Comparison of ENCODE assay signal across 8 cellular contexts in the genomic region with DNA sequence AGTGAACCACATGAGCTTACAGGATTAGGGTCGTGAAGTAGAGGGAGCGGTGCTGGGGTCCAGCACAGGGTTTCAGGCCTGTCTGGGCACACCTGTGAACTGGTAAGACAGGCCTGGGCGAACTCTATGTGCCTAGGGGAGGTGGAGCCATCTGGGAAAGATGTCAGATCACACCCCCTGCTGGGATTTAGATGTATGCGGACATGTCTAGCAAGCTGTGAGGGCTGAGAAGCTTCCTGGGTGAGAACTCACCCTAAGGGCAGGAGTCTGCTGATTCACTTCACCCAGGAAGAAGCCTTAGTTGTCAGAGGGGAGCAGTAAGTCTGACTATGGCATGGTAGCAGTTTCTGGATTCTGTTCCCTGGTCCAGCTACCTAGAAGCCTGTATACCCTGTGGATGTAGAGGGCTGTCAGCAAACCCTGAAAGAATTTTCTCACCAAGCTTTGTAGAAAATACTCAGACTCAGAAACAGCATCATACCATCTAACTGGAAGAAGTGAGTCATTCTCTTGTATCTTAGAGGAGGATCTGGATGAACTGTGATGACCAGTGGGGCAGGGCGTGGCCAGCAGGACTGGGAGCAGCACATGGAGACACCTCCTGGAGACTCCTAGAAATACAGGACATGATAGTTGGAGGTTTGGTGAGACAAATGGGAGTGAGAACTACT. TPM values are rescaled to one million over a fixed set of nuclear protein-coding genes. Genes with fewer than 3 reads are reported as not detected.
DNase-seq lines count a peak whose midpoint lies in the region; ATAC-seq and TF ChIP-seq lines count a peak whose summit lies in the region.

No MANE protein-coding gene starts in this region.

- H3K36me3 Mint-ChIP-seq in endothelial cell (ENCODE audit: low read depth, unreplicated experiment), result no peaks in the 10 kb centered on the region

- H3K36me3 ChIP-seq in RWPE2 (ENCODE audit: low read depth), result no peaks in the 10 kb centered on the region

- no peaks in the 10 kb centered on the region for H3K9me3 Mint-ChIP-seq in endothelial cell (ENCODE audit: unreplicated experiment)

- DNase-seq in Daoy (ENCODE audit: low read depth), result peak; percentile 96
- peak; percentile 64 for DNase-seq in HuH-7 (ENCODE audit: low spot score)
- peak; percentile 98 for DNase-seq in RWPE2 (ENCODE audit: low spot score)
- peak; percentile 26 for DNase-seq in endothelial cell (ENCODE audit: low spot score)
- peak; percentile 92 for DNase-seq in myocyte (ENCODE audit: low read depth)
- DNase-seq in OCI-M2 (lab: John Stamatoyannopoulos, UW; ENCODE audit: unreplicated experiment), result no peak

- no peaks in the 10 kb centered on the region for H3K27me3 Mint-ChIP-seq in endothelial cell (ENCODE audit: unreplicated experiment)

- H3K4me1 Mint-ChIP-seq in endothelial cell (ENCODE audit: unreplicated experiment), result no peaks in the 10 kb centered on the region

- H3K4me1 ChIP-seq in RWPE2 (ENCODE audit: insufficient read depth, poor library complexity, severe bottlenecking), result peaks cover 19% of the 10 kb centered on the region

- peak; percentile 58 for TF ChIP-seq CTCF in RWPE2 (IDR thresholded peaks at IDR 0.05; ENCODE audit: poor library complexity, severe bottlenecking)
- TF ChIP-seq CTCF in endothelial cell (IDR thresholded peaks at IDR 0.05; ENCODE audit: unreplicated experiment), result no peak

- ATAC-seq in RWPE2 (ENCODE audit: low read depth), result peak; percentile 91
- ATAC-seq in HG03469 (IDR thresholded peaks at IDR 0.05; ENCODE audit: unreplicated experiment), result no peak
- no peak for ATAC-seq in HG03460 (IDR thresholded peaks at IDR 0.05; ENCODE audit: unreplicated experiment)

- H3K27me3 ChIP-seq in RWPE2 (ENCODE audit: insufficient read depth, poor library complexity, severe bottlenecking), result no peaks in the 10 kb centered on the region

- no peak overlapping the region for H3K4me3 ChIP-seq in RWPE2 (ENCODE audit: severe bottlenecking)

- no peaks in the 10 kb centered on the region for H3K9me3 ChIP-seq in RWPE2 (ENCODE audit: severe bottlenecking)

- peak overlapping the region; percentile 94 for H3K27ac ChIP-seq in RWPE2 (ENCODE audit: poor library complexity, severe bottlenecking)

- H3K27ac Mint-ChIP-seq in endothelial cell (ENCODE audit: unreplicated experiment), result no peak overlapping the region

- no peak overlapping the region for H3K4me3 Mint-ChIP-seq in endothelial cell (ENCODE audit: unreplicated experiment)

RNA-seq across cellular contexts. Expression of a gene that starts 11.2 kb away (rescaled TPM):
- 38.7 and 56.2 TPM in 2 replicates for total RNA-seq in Daoy (2014; rRNA removed; shearing (Covaris generic))
- total RNA-seq in endothelial cell (ENCODE audit: unreplicated experiment) (21.1 TPM), myocyte (161 and 270 TPM in 2 replicates)
- polyA plus RNA-seq in myocyte (2012), result 115 TPM
